1 cellular context compared by ENCODE assay signal in the genomic region with DNA sequence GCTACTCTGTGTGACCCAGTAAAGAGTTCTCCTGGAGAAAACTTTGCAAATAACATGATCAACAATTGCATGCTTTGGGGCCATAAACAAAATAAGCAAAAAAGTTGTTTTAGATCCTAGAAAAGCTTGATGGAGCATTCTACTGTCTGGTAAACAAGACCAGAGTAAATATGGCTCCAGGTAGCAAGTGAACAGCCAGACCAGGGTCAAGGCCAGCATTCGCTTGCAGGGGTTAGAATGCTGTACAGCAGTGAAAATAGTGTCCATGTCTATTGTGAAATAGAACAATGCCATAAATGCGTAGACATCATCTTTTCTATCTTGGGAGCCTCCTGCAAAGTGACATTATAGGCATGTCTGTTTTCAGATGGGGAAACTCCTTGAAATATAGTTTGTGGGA.
TF ChIP-seq lines count a peak whose summit lies in the region.

No MANE protein-coding gene starts in this region.

TF ChIP-seq in HepG2, 621 proteins besides CTCF, POLR2A, EP300 and RAD21 (continued from another document and continues in another):
- TF ChIP-seq, protein P1, sequence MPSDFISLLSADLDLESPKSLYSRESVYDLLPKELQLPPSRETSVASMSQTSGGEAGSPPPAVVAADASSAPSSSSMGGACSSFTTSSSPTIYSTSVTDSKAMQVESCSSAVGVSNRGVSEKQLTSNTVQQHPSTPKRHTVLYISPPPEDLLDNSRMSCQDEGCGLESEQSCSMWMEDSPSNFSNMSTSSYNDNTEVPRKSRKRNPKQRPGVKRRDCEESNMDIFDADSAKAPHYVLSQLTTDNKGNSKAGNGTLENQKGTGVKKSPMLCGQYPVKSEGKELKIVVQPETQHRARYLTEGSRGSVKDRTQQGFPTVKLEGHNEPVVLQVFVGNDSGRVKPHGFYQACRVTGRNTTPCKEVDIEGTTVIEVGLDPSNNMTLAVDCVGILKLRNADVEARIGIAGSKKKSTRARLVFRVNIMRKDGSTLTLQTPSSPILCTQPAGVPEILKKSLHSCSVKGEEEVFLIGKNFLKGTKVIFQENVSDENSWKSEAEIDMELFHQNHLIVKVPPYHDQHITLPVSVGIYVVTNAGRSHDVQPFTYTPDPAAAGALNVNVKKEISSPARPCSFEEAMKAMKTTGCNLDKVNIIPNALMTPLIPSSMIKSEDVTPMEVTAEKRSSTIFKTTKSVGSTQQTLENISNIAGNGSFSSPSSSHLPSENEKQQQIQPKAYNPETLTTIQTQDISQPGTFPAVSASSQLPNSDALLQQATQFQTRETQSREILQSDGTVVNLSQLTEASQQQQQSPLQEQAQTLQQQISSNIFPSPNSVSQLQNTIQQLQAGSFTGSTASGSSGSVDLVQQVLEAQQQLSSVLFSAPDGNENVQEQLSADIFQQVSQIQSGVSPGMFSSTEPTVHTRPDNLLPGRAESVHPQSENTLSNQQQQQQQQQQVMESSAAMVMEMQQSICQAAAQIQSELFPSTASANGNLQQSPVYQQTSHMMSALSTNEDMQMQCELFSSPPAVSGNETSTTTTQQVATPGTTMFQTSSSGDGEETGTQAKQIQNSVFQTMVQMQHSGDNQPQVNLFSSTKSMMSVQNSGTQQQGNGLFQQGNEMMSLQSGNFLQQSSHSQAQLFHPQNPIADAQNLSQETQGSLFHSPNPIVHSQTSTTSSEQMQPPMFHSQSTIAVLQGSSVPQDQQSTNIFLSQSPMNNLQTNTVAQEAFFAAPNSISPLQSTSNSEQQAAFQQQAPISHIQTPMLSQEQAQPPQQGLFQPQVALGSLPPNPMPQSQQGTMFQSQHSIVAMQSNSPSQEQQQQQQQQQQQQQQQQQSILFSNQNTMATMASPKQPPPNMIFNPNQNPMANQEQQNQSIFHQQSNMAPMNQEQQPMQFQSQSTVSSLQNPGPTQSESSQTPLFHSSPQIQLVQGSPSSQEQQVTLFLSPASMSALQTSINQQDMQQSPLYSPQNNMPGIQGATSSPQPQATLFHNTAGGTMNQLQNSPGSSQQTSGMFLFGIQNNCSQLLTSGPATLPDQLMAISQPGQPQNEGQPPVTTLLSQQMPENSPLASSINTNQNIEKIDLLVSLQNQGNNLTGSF (CRISPR knock-in tag; IDR thresholded peaks at IDR 0.05) = no peak
- TF ChIP-seq ZNF484 (CRISPR knock-in tag; IDR thresholded peaks at IDR 0.05; ENCODE audit: borderline replicate concordance, low read depth) (no peak), TCF12 (IDR thresholded peaks at IDR 0.05) (no peak), TCF12 (CRISPR knock-in tag; IDR thresholded peaks at IDR 0.05) (no peak), ZNF160 (CRISPR knock-in tag; IDR thresholded peaks at IDR 0.05) (no peak), CEBPB (IDR thresholded peaks at IDR 0.05; ENCODE audit: borderline replicate concordance, low read depth, low read length) (peak; percentile 94), ZNF234 (CRISPR knock-in tag; conservative IDR thresholded peaks at IDR 0.05) (no peak), SRSF9 (IDR thresholded peaks at IDR 0.05; ENCODE audit: borderline replicate concordance, insufficient read depth, low read depth, low read length, poor library complexity, severe bottlenecking) (no peak), XRCC5 (optimal IDR thresholded peaks at IDR 0.05; ENCODE audit: low read length) (no peak), MAFF (IDR thresholded peaks at IDR 0.05; ENCODE audit: low read depth, low read length) (0 out of 2 replicates have a peak, but pooled peaks have one; percentile 21), ZNF678 (CRISPR knock-in tag; IDR thresholded peaks at IDR 0.05) (no peak), NR2F2 (IDR thresholded peaks at IDR 0.05; ENCODE audit: borderline replicate concordance, low read depth) (peak; percentile 49; the same call in 1 of the 2 replicates), KLF11 (CRISPR knock-in tag; IDR thresholded peaks at IDR 0.05) (no peak), ZNF652 (CRISPR knock-in tag; IDR thresholded peaks at IDR 0.05; ENCODE audit: borderline replicate concordance, low read depth) (no peak), ZNF776 (CRISPR knock-in tag; IDR thresholded peaks at IDR 0.05) (no peak), GTF3A (CRISPR knock-in tag; conservative IDR thresholded peaks at IDR 0.05) (no peak), ZNF431 (CRISPR knock-in tag; IDR thresholded peaks at IDR 0.05; ENCODE audit: borderline replicate concordance, low read depth) (no peak), RARA (CRISPR knock-in tag; IDR thresholded peaks at IDR 0.05) (peak; percentile 98), HIVEP1 (CRISPR knock-in tag; IDR thresholded peaks at IDR 0.05) (no peak), ZBTB20 (CRISPR knock-in tag; IDR thresholded peaks at IDR 0.05; ENCODE audit: borderline replicate concordance, low read depth) (no peak; the same call in 1 of the 2 replicates), PCBP2 (optimal IDR thresholded peaks at IDR 0.05; ENCODE audit: low read depth, low read length, poor library complexity, severe bottlenecking) (no peak), SP140L (CRISPR knock-in tag; IDR thresholded peaks at IDR 0.05; ENCODE audit: borderline replicate concordance) (no peak), ZNF629 (CRISPR knock-in tag; conservative IDR thresholded peaks at IDR 0.05) (no peak), ADNP (CRISPR knock-in tag; IDR thresholded peaks at IDR 0.05) (no peak), TSC22D2 (CRISPR knock-in tag; IDR thresholded peaks at IDR 0.05; ENCODE audit: borderline replicate concordance) (no peak), ZNF235 (CRISPR knock-in tag; IDR thresholded peaks at IDR 0.05; ENCODE audit: borderline replicate concordance) (no peak), MTF1 (CRISPR knock-in tag; IDR thresholded peaks at IDR 0.05) (no peak), FOXO1 (CRISPR knock-in tag; IDR thresholded peaks at IDR 0.05) (peak; percentile 92), HOXA7 (CRISPR knock-in tag; IDR thresholded peaks at IDR 0.05) (no peak), ZNF709 (CRISPR knock-in tag; IDR thresholded peaks at IDR 0.05) (no peak), RFX1 (IDR thresholded peaks at IDR 0.05) (no peak), ZNF720 (CRISPR knock-in tag; IDR thresholded peaks at IDR 0.05) (no peak), PCBP1 (IDR thresholded peaks at IDR 0.05; ENCODE audit: borderline replicate concordance, low read depth, low read length) (no peak), ZNF282 (IDR thresholded peaks at IDR 0.05; ENCODE audit: partially characterized antibody) (no peak), SKI (IDR thresholded peaks at IDR 0.05; ENCODE audit: partially characterized antibody) (peak; percentile 96)
- TF ChIP-seq, protein P2, sequence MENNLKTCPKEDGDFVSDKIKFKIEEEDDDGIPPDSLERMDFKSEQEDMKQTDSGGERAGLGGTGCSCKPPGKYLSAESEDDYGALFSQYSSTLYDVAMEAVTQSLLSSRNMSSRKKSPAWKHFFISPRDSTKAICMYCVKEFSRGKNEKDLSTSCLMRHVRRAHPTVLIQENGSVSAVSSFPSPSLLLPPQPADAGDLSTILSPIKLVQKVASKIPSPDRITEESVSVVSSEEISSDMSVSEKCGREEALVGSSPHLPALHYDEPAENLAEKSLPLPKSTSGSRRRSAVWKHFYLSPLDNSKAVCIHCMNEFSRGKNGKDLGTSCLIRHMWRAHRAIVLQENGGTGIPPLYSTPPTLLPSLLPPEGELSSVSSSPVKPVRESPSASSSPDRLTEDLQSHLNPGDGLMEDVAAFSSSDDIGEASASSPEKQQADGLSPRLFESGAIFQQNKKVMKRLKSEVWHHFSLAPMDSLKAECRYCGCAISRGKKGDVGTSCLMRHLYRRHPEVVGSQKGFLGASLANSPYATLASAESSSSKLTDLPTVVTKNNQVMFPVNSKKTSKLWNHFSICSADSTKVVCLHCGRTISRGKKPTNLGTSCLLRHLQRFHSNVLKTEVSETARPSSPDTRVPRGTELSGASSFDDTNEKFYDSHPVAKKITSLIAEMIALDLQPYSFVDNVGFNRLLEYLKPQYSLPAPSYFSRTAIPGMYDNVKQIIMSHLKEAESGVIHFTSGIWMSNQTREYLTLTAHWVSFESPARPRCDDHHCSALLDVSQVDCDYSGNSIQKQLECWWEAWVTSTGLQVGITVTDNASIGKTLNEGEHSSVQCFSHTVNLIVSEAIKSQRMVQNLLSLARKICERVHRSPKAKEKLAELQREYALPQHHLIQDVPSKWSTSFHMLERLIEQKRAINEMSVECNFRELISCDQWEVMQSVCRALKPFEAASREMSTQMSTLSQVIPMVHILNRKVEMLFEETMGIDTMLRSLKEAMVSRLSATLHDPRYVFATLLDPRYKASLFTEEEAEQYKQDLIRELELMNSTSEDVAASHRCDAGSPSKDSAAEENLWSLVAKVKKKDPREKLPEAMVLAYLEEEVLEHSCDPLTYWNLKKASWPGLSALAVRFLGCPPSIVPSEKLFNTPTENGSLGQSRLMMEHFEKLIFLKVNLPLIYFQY (CRISPR knock-in tag; IDR thresholded peaks at IDR 0.05; ENCODE audit: borderline replicate concordance) = no peak
- TF ChIP-seq, protein P3, sequence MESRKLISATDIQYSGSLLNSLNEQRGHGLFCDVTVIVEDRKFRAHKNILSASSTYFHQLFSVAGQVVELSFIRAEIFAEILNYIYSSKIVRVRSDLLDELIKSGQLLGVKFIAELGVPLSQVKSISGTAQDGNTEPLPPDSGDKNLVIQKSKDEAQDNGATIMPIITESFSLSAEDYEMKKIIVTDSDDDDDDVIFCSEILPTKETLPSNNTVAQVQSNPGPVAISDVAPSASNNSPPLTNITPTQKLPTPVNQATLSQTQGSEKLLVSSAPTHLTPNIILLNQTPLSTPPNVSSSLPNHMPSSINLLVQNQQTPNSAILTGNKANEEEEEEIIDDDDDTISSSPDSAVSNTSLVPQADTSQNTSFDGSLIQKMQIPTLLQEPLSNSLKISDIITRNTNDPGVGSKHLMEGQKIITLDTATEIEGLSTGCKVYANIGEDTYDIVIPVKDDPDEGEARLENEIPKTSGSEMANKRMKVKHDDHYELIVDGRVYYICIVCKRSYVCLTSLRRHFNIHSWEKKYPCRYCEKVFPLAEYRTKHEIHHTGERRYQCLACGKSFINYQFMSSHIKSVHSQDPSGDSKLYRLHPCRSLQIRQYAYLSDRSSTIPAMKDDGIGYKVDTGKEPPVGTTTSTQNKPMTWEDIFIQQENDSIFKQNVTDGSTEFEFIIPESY (CRISPR knock-in tag; IDR thresholded peaks at IDR 0.05) = no peak
- TF ChIP-seq, protein P4, sequence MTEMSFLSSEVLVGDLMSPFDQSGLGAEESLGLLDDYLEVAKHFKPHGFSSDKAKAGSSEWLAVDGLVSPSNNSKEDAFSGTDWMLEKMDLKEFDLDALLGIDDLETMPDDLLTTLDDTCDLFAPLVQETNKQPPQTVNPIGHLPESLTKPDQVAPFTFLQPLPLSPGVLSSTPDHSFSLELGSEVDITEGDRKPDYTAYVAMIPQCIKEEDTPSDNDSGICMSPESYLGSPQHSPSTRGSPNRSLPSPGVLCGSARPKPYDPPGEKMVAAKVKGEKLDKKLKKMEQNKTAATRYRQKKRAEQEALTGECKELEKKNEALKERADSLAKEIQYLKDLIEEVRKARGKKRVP (CRISPR knock-in tag; IDR thresholded peaks at IDR 0.05) = no peak
- TF ChIP-seq, protein P5, sequence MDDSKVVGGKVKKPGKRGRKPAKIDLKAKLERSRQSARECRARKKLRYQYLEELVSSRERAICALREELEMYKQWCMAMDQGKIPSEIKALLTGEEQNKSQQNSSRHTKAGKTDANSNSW (CRISPR knock-in tag; IDR thresholded peaks at IDR 0.05; ENCODE audit: borderline replicate concordance) = no peak
- TF ChIP-seq, protein P6, sequence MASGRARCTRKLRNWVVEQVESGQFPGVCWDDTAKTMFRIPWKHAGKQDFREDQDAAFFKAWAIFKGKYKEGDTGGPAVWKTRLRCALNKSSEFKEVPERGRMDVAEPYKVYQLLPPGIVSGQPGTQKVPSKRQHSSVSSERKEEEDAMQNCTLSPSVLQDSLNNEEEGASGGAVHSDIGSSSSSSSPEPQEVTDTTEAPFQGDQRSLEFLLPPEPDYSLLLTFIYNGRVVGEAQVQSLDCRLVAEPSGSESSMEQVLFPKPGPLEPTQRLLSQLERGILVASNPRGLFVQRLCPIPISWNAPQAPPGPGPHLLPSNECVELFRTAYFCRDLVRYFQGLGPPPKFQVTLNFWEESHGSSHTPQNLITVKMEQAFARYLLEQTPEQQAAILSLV (CRISPR knock-in tag; IDR thresholded peaks at IDR 0.05; ENCODE audit: borderline replicate concordance) = no peak
- TF ChIP-seq, protein P7, sequence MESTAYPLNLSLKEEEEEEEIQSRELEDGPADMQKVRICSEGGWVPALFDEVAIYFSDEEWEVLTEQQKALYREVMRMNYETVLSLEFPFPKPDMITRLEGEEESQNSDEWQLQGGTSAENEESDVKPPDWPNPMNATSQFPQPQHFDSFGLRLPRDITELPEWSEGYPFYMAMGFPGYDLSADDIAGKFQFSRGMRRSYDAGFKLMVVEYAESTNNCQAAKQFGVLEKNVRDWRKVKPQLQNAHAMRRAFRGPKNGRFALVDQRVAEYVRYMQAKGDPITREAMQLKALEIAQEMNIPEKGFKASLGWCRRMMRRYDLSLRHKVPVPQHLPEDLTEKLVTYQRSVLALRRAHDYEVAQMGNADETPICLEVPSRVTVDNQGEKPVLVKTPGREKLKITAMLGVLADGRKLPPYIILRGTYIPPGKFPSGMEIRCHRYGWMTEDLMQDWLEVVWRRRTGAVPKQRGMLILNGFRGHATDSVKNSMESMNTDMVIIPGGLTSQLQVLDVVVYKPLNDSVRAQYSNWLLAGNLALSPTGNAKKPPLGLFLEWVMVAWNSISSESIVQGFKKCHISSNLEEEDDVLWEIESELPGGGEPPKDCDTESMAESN (CRISPR knock-in tag; conservative IDR thresholded peaks at IDR 0.05) = no peak
- TF ChIP-seq, protein P8, sequence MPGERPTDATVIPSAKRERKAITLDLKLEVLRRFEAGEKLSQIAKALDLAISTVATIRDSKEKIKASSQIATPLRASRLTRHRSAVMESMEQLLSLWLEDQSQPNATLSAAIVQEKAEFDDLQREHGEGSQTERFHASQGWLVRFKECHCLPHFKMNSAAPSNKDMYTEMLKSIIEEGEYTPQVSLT (CRISPR knock-in tag; IDR thresholded peaks at IDR 0.05; ENCODE audit: borderline replicate concordance, low read depth) = no peak
